In the genomic region with DNA sequence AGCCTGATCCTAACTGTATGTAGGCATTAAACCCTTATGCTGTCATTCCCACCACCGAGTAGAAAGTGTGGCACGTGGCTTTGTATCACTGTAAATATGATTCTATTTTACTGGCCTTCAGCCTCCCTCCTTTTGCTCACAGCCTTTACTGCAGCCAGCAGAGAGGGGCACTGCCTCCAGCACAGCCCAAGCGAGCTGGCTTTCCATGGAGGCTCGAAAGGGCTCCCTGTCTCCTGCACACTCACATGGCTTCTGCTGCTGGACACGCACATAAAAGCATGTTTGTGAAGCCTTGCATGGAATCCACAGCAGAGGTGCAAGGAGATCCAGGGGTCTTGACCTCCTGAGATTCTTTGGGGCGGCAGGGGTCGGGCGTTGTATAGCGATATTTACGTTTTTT, we compare ENCODE assay signal across 19 cellular contexts.
"Had no signal": no experiment of that assay in that cellular context is flagged by ENCODE, and none has a peak within 500 bp of the region (broad histone marks: within the 10 kb centered on the region; RNA-seq: fewer than 3 reads in every experiment).

No MANE protein-coding gene starts in this region.

- H3K4me1 Mint-ChIP-seq: mesothelial cell of epicardium had no signal

- H3K27ac ChIP-seq: hepatocyte, left ventricle myocardium inferior, lower lobe of right lung, neutrophil, spleen had no signal

- H3K27ac Mint-ChIP-seq: effector memory CD8-positive, alpha-beta T cell; mesothelial cell of epicardium; natural killer cell treated with Interleukin-12 subunit alpha and Interleukin-12 subunit beta and Interleukin-15 and Interleukin-18, amount 100 ng/mL, for 72 hours; stimulated activated naive CD8-positive, alpha-beta T cell treated with anti-CD3 and anti-CD28 coated beads, Interleukin-15, amount 100 ng/mL, for 72 hours had no signal

- H3K36me3 Mint-ChIP-seq: mesothelial cell of epicardium; natural killer cell treated with Interleukin-12 subunit alpha and Interleukin-12 subunit beta and Interleukin-15 and Interleukin-18, amount 100 ng/mL, for 72 hours had no signal

- H3K9me3 Mint-ChIP-seq: mesothelial cell of epicardium; natural killer cell treated with Interleukin-12 subunit alpha and Interleukin-12 subunit beta and Interleukin-15 and Interleukin-18, amount 100 ng/mL, for 72 hours had no signal

- DNase-seq: effector memory CD8-positive, alpha-beta T cell; erythroblast; foreskin melanocyte; kidney; left cardiac atrium; left ventricle myocardium inferior; lower lobe of right lung; spleen; stimulated activated CD4-positive, alpha-beta T cell treated with anti-CD3 and anti-CD28 coated beads, Interleukin-15, amount 100 ng/mL, for 24 hours; stimulated activated CD4-positive, alpha-beta T cell treated with anti-CD3 and anti-CD28 coated beads, Interleukin-1b, Interleukin-23, amount 100 ng/mL, for 48 hours; stimulated activated CD4-positive, alpha-beta T cell treated with anti-CD3 and anti-CD28 coated beads, Interleukin-4, amount 100 ng/mL, for 24 hours; stimulated activated naive CD8-positive, alpha-beta T cell treated with anti-CD3 and anti-CD28 coated beads, Interleukin-15, amount 100 ng/mL, for 72 hours; trophoblast cell had no signal

- H3K27me3 Mint-ChIP-seq: effector memory CD8-positive, alpha-beta T cell; memory B cell; natural killer cell treated with Interleukin-12 subunit alpha and Interleukin-12 subunit beta and Interleukin-15 and Interleukin-18, amount 100 ng/mL, for 72 hours; stimulated activated memory B cell treated with anti-CD40 and anti-IgM and Interleukin-4, amounts not matched to agents 10 μg/mL and 1 μg/mL and 100 μg/mL, for 72 hours; stimulated activated naive CD8-positive, alpha-beta T cell treated with anti-CD3 and anti-CD28 coated beads, Interleukin-15, amount 100 ng/mL, for 72 hours had no signal

- H3K4me3 Mint-ChIP-seq: effector memory CD8-positive, alpha-beta T cell; mesothelial cell of epicardium; natural killer cell treated with Interleukin-12 subunit alpha and Interleukin-12 subunit beta and Interleukin-15 and Interleukin-18, amount 100 ng/mL, for 72 hours; stimulated activated naive CD8-positive, alpha-beta T cell treated with anti-CD3 and anti-CD28 coated beads, Interleukin-15, amount 100 ng/mL, for 72 hours had no signal

- ATAC-seq: effector memory CD8-positive, alpha-beta T cell; lower lobe of right lung; natural killer cell treated with Interleukin-12 subunit alpha and Interleukin-12 subunit beta and Interleukin-15 and Interleukin-18, amount 100 ng/mL, for 72 hours; stimulated activated naive CD8-positive, alpha-beta T cell treated with anti-CD3 and anti-CD28 coated beads, Interleukin-15, amount 100 ng/mL, for 72 hours had no signal
